In the genomic region with DNA sequence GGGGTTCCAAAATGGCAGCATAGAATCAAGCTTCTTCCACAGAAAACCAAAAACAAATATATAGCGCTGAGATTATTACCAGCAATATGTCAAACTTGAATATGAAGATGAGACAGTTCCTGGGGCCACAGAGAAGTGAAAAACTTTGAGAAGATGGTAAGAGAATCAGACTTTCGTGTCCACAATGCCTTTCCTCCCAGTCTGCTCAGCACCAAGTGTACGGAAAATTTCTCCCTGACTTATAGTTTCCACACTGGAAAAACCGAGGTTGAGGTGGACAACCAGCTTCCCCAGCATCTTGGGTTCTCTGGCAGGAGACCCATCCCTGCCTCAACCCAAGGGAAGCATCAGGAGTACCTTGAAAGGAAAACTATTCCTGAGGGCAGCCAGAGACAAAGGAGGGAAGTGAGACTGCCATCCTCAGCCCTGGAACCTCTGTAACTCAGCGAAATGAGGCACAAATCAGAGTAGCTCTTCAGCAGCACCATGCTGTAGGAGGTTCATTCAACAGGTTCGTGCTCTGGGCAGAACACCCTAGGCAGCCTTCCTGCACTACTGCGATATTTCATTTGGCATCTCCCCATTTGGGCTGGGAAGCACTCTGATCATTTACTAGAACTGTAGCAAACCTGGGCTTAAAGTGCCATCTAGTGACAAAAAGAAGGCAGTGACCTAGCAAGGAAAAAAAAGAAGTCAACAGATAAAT, we compare ENCODE assay signal across 8 cellular contexts. TPM values are rescaled to one million over a fixed set of nuclear protein-coding genes. Genes with fewer than 3 reads are reported as not detected.
DNase-seq lines count a peak whose midpoint lies in the region; ATAC-seq, FAIRE-seq and TF ChIP-seq lines count a peak whose summit lies in the region.

No MANE protein-coding gene starts in this region.

- CTCF ChIA-PET in HepG2 (lab: Yijun Ruan, JAX; ENCODE audit: low intra/inter-chr PET ratio, low total read pairs) = interaction anchor here (0.6 to 1.7 kb wide), 5 partner anchors 51 to 1288 kb away, joined by 3 to 11 read pairs (median 5); no protein-coding TSS in a partner anchor

- peak; percentile 96 for ATAC-seq in HepG2
- ATAC-seq in GM18498 (IDR thresholded peaks at IDR 0.05; ENCODE audit: unreplicated experiment) = no peak

- peak; percentile 93 for DNase-seq in DMS114 treated with DMSO at 0.1 percent for 48 hours (lab: John Stamatoyannopoulos, UW; ENCODE audit: unreplicated experiment)
- peak; percentile 53 for DNase-seq in GM20000 (ENCODE audit: low spot score)
- peak; percentile 57 for DNase-seq in MG63
- DNase-seq in Peyer's patch = no peak
- peak; percentile 73 for DNase-seq in cerebellum (ENCODE audit: low spot score)
- DNase-seq in HepG2 (ENCODE audit: low spot score) = peak; percentile 54
- DNase-seq in tibial artery = no peak

- no peak overlapping the region for H2AFZ ChIP-seq in HepG2 (ENCODE audit: low read length)

- no peaks in the 10 kb centered on the region for H3K36me3 ChIP-seq in MG63
- no peaks in the 10 kb centered on the region for H3K36me3 ChIP-seq in Peyer's patch
- H3K36me3 ChIP-seq in HepG2 (replicated peaks in 1 of 2; ENCODE audit: control insufficient read depth in 1 of 2, insufficient read depth in 2 of 2, low read length in 2 of 2) = no peaks in the 10 kb centered on the region
- no peaks in the 10 kb centered on the region for H3K36me3 ChIP-seq in tibial artery

- no peak for TF ChIP-seq EP300 in HepG2 (IDR thresholded peaks at IDR 0.05; ENCODE audit: low read depth in 2 of 2, low read length in 2 of 2)
- no peak for TF ChIP-seq EP300 in HepG2 (CRISPR knock-in tag; IDR thresholded peaks at IDR 0.05; ENCODE audit: borderline replicate concordance)

- H3K4me2 ChIP-seq in HepG2 (ENCODE audit: low read depth, low read length) = peak overlapping the region; percentile 54

- H3K9me3 ChIP-seq in MG63 (peaks cover 18% of the 10 kb centered on the region), Peyer's patch (no peaks in the 10 kb centered on the region), HepG2 (ENCODE audit: low read length) (peaks cover 7% of the 10 kb centered on the region), tibial artery (no peaks in the 10 kb centered on the region)

- no peak overlapping the region for H3K27ac ChIP-seq in Peyer's patch
- H3K27ac ChIP-seq in HepG2 (ENCODE audit: extremely low read length, insufficient read depth, low read length) = no peak overlapping the region
- H3K27ac ChIP-seq in tibial artery = no peak overlapping the region

- peak; percentile 56 for FAIRE-seq in HepG2 (lab: Jason Lieb, UNC)

- POLR2A ChIA-PET in HepG2 (lab: Yijun Ruan, JAX) = no interaction called here

- no TSS peak for BruUV-seq in HepG2 (replicated peaks; lab: Mats Ljungman, UMichigan)

- TF ChIP-seq CTCF in GM20000 (IDR thresholded peaks at IDR 0.05; ENCODE audit: extremely low read depth, missing control alignments) (peak; percentile 71), Peyer's patch (IDR thresholded peaks at IDR 0.05) (peak; percentile 38 to 91 (median 78)), HepG2 (CRISPR knock-in tag; IDR thresholded peaks at IDR 0.05) (peak; percentile 88), tibial artery (IDR thresholded peaks at IDR 0.05) (peak; percentile 77 to 84)

- peaks cover 5% of the 10 kb centered on the region for H3K27me3 ChIP-seq in MG63
- H3K27me3 ChIP-seq in Peyer's patch = no peaks in the 10 kb centered on the region
- no peaks in the 10 kb centered on the region for H3K27me3 ChIP-seq in HepG2 (ENCODE audit: control insufficient read depth in 1 of 2, insufficient read depth in 2 of 2, low read length in 2 of 2)
- H3K27me3 ChIP-seq in tibial artery = no peaks in the 10 kb centered on the region

- H3K4me1 ChIP-seq in Peyer's patch (no peaks in the 10 kb centered on the region), HepG2 (ENCODE audit: insufficient read depth, low read length) (peaks cover 14% of the 10 kb centered on the region), tibial artery (peaks cover 0 to 5% (median 0%) of the 10 kb centered on the region in 4 donors)

- peak; percentile 83 for TF ChIP-seq RAD21 in HepG2 (CRISPR knock-in tag; IDR thresholded peaks at IDR 0.05)

- no peaks in the 10 kb centered on the region for H3K79me2 ChIP-seq in HepG2 (ENCODE audit: insufficient read depth, low read length)

- H3K4me3 ChIP-seq in MG63 (no peak overlapping the region), Peyer's patch (no peak overlapping the region), HepG2 (replicated peaks in 1 of 3; ENCODE audit: insufficient read depth in 1 of 3, low read depth in 2 of 3, low read length in 3 of 3) (no peak overlapping the region), tibial artery (no peak overlapping the region)

- no peaks in the 10 kb centered on the region for H4K20me1 ChIP-seq in HepG2 (ENCODE audit: insufficient read depth, low read length)

- TF ChIP-seq POLR2A in Peyer's patch (IDR thresholded peaks at IDR 0.05) (no peak), HepG2 (IDR thresholded peaks at IDR 0.05; ENCODE audit: insufficient read depth in 1 of 2, low read depth in 2 of 2, low read length in 2 of 2) (no peak)

- WGBS in HepG2 (ENCODE audit: low lambda C conversion rate) = 57% methylated on average over 7 of the region's 7 CpGs

- intact Hi-C loops in HepG2 (cut with micrococcal nuclease; ENCODE audit: unreplicated experiment) = loop anchor here (1.0 to 10.0 kb wide), 5 partner anchors 52 to 1288 kb away; a partner anchor contains a TSS
- intact Hi-C loops in tibial artery (cut with DNase I; ENCODE audit: low total_unique reads) = loop anchor here (10.0 kb wide), 1 partner anchor 112 kb away; a partner anchor contains a TSS

- H3K9ac ChIP-seq in HepG2 (ENCODE audit: insufficient read depth, low read depth, low read length) = no peak overlapping the region

- in situ Hi-C loops in HepG2 (cut with HindIII; ENCODE audit: extremely low pct_ligation_motif_present, low pct_unique_long_range_greater_than_20kb) = loop anchor here (5.0 to 25.0 kb wide), 3 partner anchors 55 to 670 kb away; a partner anchor contains a TSS

TF ChIP-seq in HepG2, 621 proteins besides CTCF, POLR2A, EP300 and RAD21 (continues in another document):
- TF ChIP-seq FOXC1 (CRISPR knock-in tag; IDR thresholded peaks at IDR 0.05; ENCODE audit: borderline replicate concordance) (no peak), MAFF (IDR thresholded peaks at IDR 0.05; ENCODE audit: low read depth, low read length) (no peak), FOXA1 (IDR thresholded peaks at IDR 0.05) (no peak), FOXA1 (CRISPR knock-in tag; IDR thresholded peaks at IDR 0.05) (no peak), ZNF891 (CRISPR knock-in tag; IDR thresholded peaks at IDR 0.05) (no peak), ZNF652 (CRISPR knock-in tag; IDR thresholded peaks at IDR 0.05; ENCODE audit: borderline replicate concordance, low read depth) (no peak), KDM6A (CRISPR knock-in tag; IDR thresholded peaks at IDR 0.05; ENCODE audit: low read depth) (no peak), SOX13 (IDR thresholded peaks at IDR 0.05) (no peak), SOX13 (CRISPR knock-in tag; conservative IDR thresholded peaks at IDR 0.05 in 1 of 2, IDR thresholded peaks at IDR 0.05 in 1 of 2) (no peak), NFKB2 (CRISPR knock-in tag; IDR thresholded peaks at IDR 0.05; ENCODE audit: borderline replicate concordance) (no peak), ESRRA (CRISPR knock-in tag; IDR thresholded peaks at IDR 0.05; ENCODE audit: low read depth) (no peak), SOX6 (IDR thresholded peaks at IDR 0.05) (no peak), SOX6 (CRISPR knock-in tag; IDR thresholded peaks at IDR 0.05) (0 out of 2 replicates have a peak, but pooled peaks have one; percentile 23), BCL6 (CRISPR knock-in tag; IDR thresholded peaks at IDR 0.05) (peak; percentile 6; the same call in 1 of the 2 replicates), STAG1 (CRISPR knock-in tag; IDR thresholded peaks at IDR 0.05) (peak; percentile 97)

RNA-seq across cellular contexts. Expression of a gene that starts 52.4 kb away (rescaled TPM):
- total RNA-seq in MG63 (2014; rRNA removed; shearing (Covaris generic); ENCODE audit: low replicate concordance) = 8.0 and 14.2 TPM in 2 replicates
- 100 to 1,000 TPM in 1 of 4 donors, 10 to 100 TPM in 3; 16.1 to 153 (median 28.1) TPM for total RNA-seq in Peyer's patch
- 57.9 TPM for total RNA-seq in cerebellum
- total RNA-seq in HepG2 (2016; rRNA removed; fragmentation: Illumina TruSeq; extraction: Trizol) = 12.0 and 21.7 TPM in 2 replicates
- 23.4 and 24.3 TPM in 2 replicates for total RNA-seq in HepG2 (2016; cell fraction: cytosol; rRNA removed; fragmentation: Illumina TruSeq; extraction: Trizol; ENCODE audit: low read depth)
- total RNA-seq in HepG2 (2016; cell fraction: insoluble cytoplasmic fraction; rRNA removed; fragmentation: Illumina TruSeq; extraction: Trizol) = 14.1 and 22.8 TPM in 2 replicates
- 20.0 and 22.6 TPM in 2 replicates for total RNA-seq in HepG2 (2016; cell fraction: membrane; rRNA removed; fragmentation: Illumina TruSeq; extraction: Trizol)
- total RNA-seq in HepG2 (2016; cell fraction: nucleus; rRNA removed; fragmentation: Illumina TruSeq; extraction: Trizol) = 43.3 and 48.9 TPM in 2 replicates
- polyA plus RNA-seq in HepG2 (2011; rRNA removed) = 25.7 and 30.6 TPM in 2 replicates
- polyA plus RNA-seq in HepG2 (2011; cell fraction: cytosol; rRNA removed) = 4.9 and 5.5 TPM in 2 replicates
- 102 and 115 TPM in 2 replicates for polyA plus RNA-seq in HepG2 (2011; cell fraction: nucleus; rRNA removed)
- polyA plus RNA-seq in HepG2 (2012) = 15.7 and 23.2 TPM in 2 replicates
- 1.3 and 1.7 TPM in 2 replicates for polyA plus RNA-seq in HepG2 (2016; cell fraction: cytosol; fragmentation: Illumina TruSeq; extraction: Trizol; ENCODE audit: low read depth)
- 9.7 and 12.3 TPM in 2 replicates for polyA plus RNA-seq in HepG2 (2016; cell fraction: insoluble cytoplasmic fraction; fragmentation: Illumina TruSeq; extraction: Trizol; ENCODE audit: low read depth)
- polyA plus RNA-seq in HepG2 (2016; cell fraction: membrane; fragmentation: Illumina TruSeq; extraction: Trizol; ENCODE audit: low read depth) = 4.0 and 4.7 TPM in 2 replicates
- 105 and 125 TPM in 2 replicates for polyA plus RNA-seq in HepG2 (2016; cell fraction: nucleus; fragmentation: Illumina TruSeq; extraction: Trizol; ENCODE audit: insufficient read depth, low read depth)
- 7.2 and 8.3 TPM in 2 replicates for polyA minus RNA-seq in HepG2 (2011; rRNA and poly(A)+ RNA removed; ENCODE audit: low replicate concordance)
- 7.0 and 7.4 TPM in 2 replicates for polyA minus RNA-seq in HepG2 (2011; cell fraction: cytosol; rRNA and poly(A)+ RNA removed)
- polyA minus RNA-seq in HepG2 (2011; cell fraction: nucleus; rRNA and poly(A)+ RNA removed) = 66.3 and 86.5 TPM in 2 replicates

Comparison
In these comparisons a context has a peak if more than half of its experiments do, and no peak if none do; other contexts are left out.
1. DNase-seq: peak in DMS114 treated with DMSO at 0.1 percent for 48 hours (single experiment), GM20000 (single experiment), MG63 (single experiment), cerebellum (single experiment) and HepG2 (single experiment); none in Peyer's patch (0 of 3) and tibial artery (0 of 2).
2. Peak in every context shown above with its lines, with median percentiles within 50 percentile points of each other: CTCF ChIP-seq.